ENCODE assay signal across 9 cellular contexts in genomic region chr4:173211838-173212237, GRCh38. TPM values are rescaled to one million over a fixed set of nuclear protein-coding genes. Genes with fewer than 3 reads are reported as not detected.
DNase-seq lines count a peak whose midpoint lies in the region; ATAC-seq lines count a peak whose summit lies in the region.
"Had no signal": no experiment of that assay in that cellular context is flagged by ENCODE, and none has a peak within 500 bp of the region (broad histone marks: within the 10 kb centered on the region; RNA-seq: fewer than 3 reads in every experiment).

No MANE protein-coding gene starts in this region.

- no peaks in the 10 kb centered on the region for H3K27me3 ChIP-seq in effector memory CD4-positive, alpha-beta T cell (replicated peaks; ENCODE audit: control insufficient read depth, insufficient read depth, low read length, poor library complexity, severe bottlenecking)

- H3K36me3 ChIP-seq in effector memory CD4-positive, alpha-beta T cell (ENCODE audit: control insufficient read depth, insufficient read depth, low read length): no peaks in the 10 kb centered on the region

- H3K4me1 ChIP-seq in effector memory CD4-positive, alpha-beta T cell (ENCODE audit: control insufficient read depth, insufficient read depth, low read length, poor library complexity, severe bottlenecking): no peaks in the 10 kb centered on the region

- no peak overlapping the region for H3K27ac ChIP-seq in effector memory CD4-positive, alpha-beta T cell (ENCODE audit: insufficient read depth, low read length, poor library complexity, severe bottlenecking)

- H3K4me3 ChIP-seq in effector memory CD4-positive, alpha-beta T cell (ENCODE audit: insufficient read depth, low read depth, low read length, poor library complexity, severe bottlenecking): no peak overlapping the region

- H3K9me3 ChIP-seq in effector memory CD4-positive, alpha-beta T cell (ENCODE audit: control insufficient read depth, low read length): no peaks in the 10 kb centered on the region

- peak; percentile 79 for ATAC-seq in GM18511 (IDR thresholded peaks at IDR 0.05; ENCODE audit: unreplicated experiment)
- peak; percentile 62 for ATAC-seq in HG03558 (IDR thresholded peaks at IDR 0.05; ENCODE audit: extremely low read depth, unreplicated experiment)
- no peak for ATAC-seq in GM18861 (IDR thresholded peaks at IDR 0.05; ENCODE audit: unreplicated experiment)

- peak; percentile 85 for DNase-seq in amniotic epithelial cell (ENCODE audit: low read depth)
- peak; percentile 68 for DNase-seq in myocyte (ENCODE audit: low read depth)
- no peak for DNase-seq in SKM-1 (lab: John Stamatoyannopoulos, UW; ENCODE audit: unreplicated experiment)
- no peak for DNase-seq in effector memory CD4-positive, alpha-beta T cell
- DNase-seq in activated CD4-positive, alpha-beta T cell treated with anti-CD3 and anti-CD28 coated beads for 48 hours: no peak
- DNase-seq: nucleus accumbens had no signal

RNA-seq across cellular contexts. Expression of gene GALNT7, which starts 43.2 kb away (rescaled TPM):
- 71.6 and 84.1 TPM in 2 replicates for total RNA-seq in myocyte
- 21.4 TPM for polyA plus RNA-seq in myocyte (2012)

Comparison
In these comparisons a context has a peak if more than half of its experiments do, and no peak if none do; other contexts are left out.
1. DNase-seq: peak in amniotic epithelial cell (single experiment) and myocyte (single experiment); none in SKM-1 (single experiment), effector memory CD4-positive, alpha-beta T cell (0 of 3) and activated CD4-positive, alpha-beta T cell treated with anti-CD3 and anti-CD28 coated beads for 48 hours (single experiment).